13 cellular contexts compared by ENCODE assay signal in the genomic region with DNA sequence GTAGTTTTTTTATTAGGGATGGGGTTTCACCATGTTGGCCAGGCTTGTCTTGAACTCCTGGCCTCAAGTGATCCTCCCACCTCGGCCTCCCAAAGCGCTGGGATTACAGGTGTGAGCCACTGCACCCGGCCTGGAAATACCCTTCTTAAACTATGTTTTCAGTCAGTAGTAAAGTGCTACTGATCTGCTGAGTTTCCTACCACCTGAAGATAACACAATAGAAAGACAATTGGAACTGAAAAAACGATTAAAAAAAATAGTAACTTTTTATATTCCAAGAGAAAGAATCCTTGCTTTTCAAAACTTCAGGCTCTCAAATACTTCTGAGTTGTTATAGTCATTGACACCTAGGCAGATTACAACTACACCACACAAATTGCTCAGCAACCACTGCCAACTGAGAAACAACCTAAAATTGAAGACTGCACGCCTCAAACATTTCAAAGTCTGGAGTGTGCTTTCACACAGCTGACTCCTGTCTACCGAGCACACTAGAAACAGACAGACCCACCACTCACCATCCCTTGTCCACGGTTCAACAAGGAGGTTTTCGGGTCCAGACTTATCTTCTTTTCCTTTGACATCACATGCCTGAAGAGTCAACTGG. TPM values are rescaled to one million over a fixed set of nuclear protein-coding genes. Genes with fewer than 3 reads are reported as not detected.
DNase-seq lines count a peak whose midpoint lies in the region; ATAC-seq, FAIRE-seq and TF ChIP-seq lines count a peak whose summit lies in the region.
"Had no signal": no experiment of that assay in that cellular context is flagged by ENCODE, and none has a peak within 500 bp of the region (broad histone marks: within the 10 kb centered on the region; RNA-seq: fewer than 3 reads in every experiment).

No MANE protein-coding gene starts in this region.

- ATAC-seq in left lung: no peak
- no peak for ATAC-seq in GM18870 (IDR thresholded peaks at IDR 0.05; ENCODE audit: unreplicated experiment)
- ATAC-seq: PC-3 had no signal

- intact Hi-C loops in activated T-helper 1 cell treated with anti-CD3 and anti-CD28 coated beads, Interleukin-12 subunit alpha, Interleukin-12 subunit beta, Interleukin-2, Interleukin-4 antibody, amounts not matched to agents 30 ng/mL and 10 ng/mL and 1 ng/mL, durations not matched to agents 14 hours and 24 hours and 36 hours (cut with micrococcal nuclease): no loop called here
- intact Hi-C loops in left lung (cut with DNase I) (no loop called here), kidney (cut with DNase I) (no loop called here)

- H3K27me3 ChIP-seq in left lung (no peaks in the 10 kb centered on the region), subcutaneous abdominal adipose tissue (ENCODE audit: control insufficient read depth in 5 of 5, insufficient read depth in 4 of 5, low read length in 5 of 5) (no peaks in the 10 kb centered on the region)

- no peaks in the 10 kb centered on the region for H3K9me3 ChIP-seq in left lung
- H3K9me3 ChIP-seq in subcutaneous abdominal adipose tissue (ENCODE audit: control insufficient read depth in 5 of 5, low read length in 5 of 5): no peaks in the 10 kb centered on the region
- H3K9me3 ChIP-seq in kidney (ENCODE audit: control insufficient read depth in 1 of 2, low read length in 2 of 2): no peaks in the 10 kb centered on the region
- H3K9me3 ChIP-seq: mucosa of descending colon had no signal

- CTCF ChIA-PET in activated naive CD4-positive, alpha-beta T cell treated with anti-CD3 and anti-CD28 coated beads, Interleukin-2, amount 10 ng/mL, durations not matched to agents 7 days and 5 days (lab: Charles Lee): no interaction called here

- DNase-seq in activated naive CD4-positive, alpha-beta T cell treated with anti-CD3 and anti-CD28 coated beads, Interleukin-2, amount 10 ng/mL, durations not matched to agents 7 days and 5 days: no peak
- DNase-seq in activated naive CD4-positive, alpha-beta T cell (lab: John Stamatoyannopoulos, UW): no peak
- DNase-seq in activated T-helper 1 cell treated with anti-CD3 and anti-CD28 coated beads, Interleukin-12 subunit alpha, Interleukin-12 subunit beta, Interleukin-2, Interleukin-4 antibody, amounts not matched to agents 30 ng/mL and 10 ng/mL and 1 ng/mL, durations not matched to agents 14 hours and 24 hours and 36 hours (ENCODE audit: low spot score): no peak
- no peak for DNase-seq in left lung
- no peak for DNase-seq in kidney
- no peak for DNase-seq in SIG-M5 treated with dmso at 0.1 percent for 504 hours (lab: John Stamatoyannopoulos, UW; ENCODE audit: unreplicated experiment)
- DNase-seq: DMS53, mucosa of descending colon, PC-3 had no signal

- no peak for FAIRE-seq in kidney (lab: Jason Lieb, UNC)
- FAIRE-seq: urothelium cell line had no signal

- peak overlapping the region; percentile 46 for H3K27ac Mint-ChIP-seq in activated naive CD4-positive, alpha-beta T cell treated with anti-CD3 and anti-CD28 coated beads, Interleukin-2, amount 10 ng/mL, durations not matched to agents 7 days and 5 days
- H3K27ac Mint-ChIP-seq in activated T-helper 1 cell treated with anti-CD3 and anti-CD28 coated beads, Interleukin-12 subunit alpha, Interleukin-12 subunit beta, Interleukin-2, Interleukin-4 antibody, amounts not matched to agents 30 ng/mL and 10 ng/mL and 1 ng/mL, durations not matched to agents 14 hours and 24 hours and 36 hours: peak overlapping the region; percentile 90

- H3K27me3 Mint-ChIP-seq in activated naive CD4-positive, alpha-beta T cell treated with anti-CD3 and anti-CD28 coated beads, Interleukin-2, amount 10 ng/mL, durations not matched to agents 7 days and 5 days: no peaks in the 10 kb centered on the region
- no peaks in the 10 kb centered on the region for H3K27me3 Mint-ChIP-seq in activated T-helper 1 cell treated with anti-CD3 and anti-CD28 coated beads, Interleukin-12 subunit alpha, Interleukin-12 subunit beta, Interleukin-2, Interleukin-4 antibody, amounts not matched to agents 30 ng/mL and 10 ng/mL and 1 ng/mL, durations not matched to agents 14 hours and 24 hours and 36 hours (ENCODE audit: insufficient read depth)

- H3K36me3 ChIP-seq in left lung (peaks cover 0 to 97% of the 10 kb centered on the region in 2 donors), subcutaneous abdominal adipose tissue (ENCODE audit: control insufficient read depth in 5 of 5, insufficient read depth in 5 of 5, low read length in 5 of 5) (peaks cover 18 to 82% (median 52%) of the 10 kb centered on the region in 5 donors), kidney (ENCODE audit: control insufficient read depth in 1 of 2, insufficient read depth in 2 of 2, low read length in 2 of 2) (peaks cover 16 to 25% of the 10 kb centered on the region in 2 donors)

- TF ChIP-seq CTCF in left lung (IDR thresholded peaks at IDR 0.05): no peak
- TF ChIP-seq CTCF in kidney (IDR thresholded peaks at IDR 0.05; ENCODE audit: borderline replicate concordance, extremely low read depth, insufficient read depth): no peak

- H3K27ac ChIP-seq in left lung: peak overlapping the region; percentile 78 to 79
- peak overlapping the region; percentile 52 for H3K27ac ChIP-seq in subcutaneous abdominal adipose tissue (ENCODE audit: low read depth, low read length)
- H3K27ac ChIP-seq in kidney (ENCODE audit: low read depth in 2 of 2, low read length in 2 of 2): no peak overlapping the region
- H3K27ac ChIP-seq: HL-60 had no signal

- no peak overlapping the region for H3K4me3 Mint-ChIP-seq in activated naive CD4-positive, alpha-beta T cell treated with anti-CD3 and anti-CD28 coated beads, Interleukin-2, amount 10 ng/mL, durations not matched to agents 7 days and 5 days
- no peak overlapping the region for H3K4me3 Mint-ChIP-seq in activated T-helper 1 cell treated with anti-CD3 and anti-CD28 coated beads, Interleukin-12 subunit alpha, Interleukin-12 subunit beta, Interleukin-2, Interleukin-4 antibody, amounts not matched to agents 30 ng/mL and 10 ng/mL and 1 ng/mL, durations not matched to agents 14 hours and 24 hours and 36 hours

- no peak overlapping the region for H3K4me3 ChIP-seq in left lung
- H3K4me3 ChIP-seq in subcutaneous abdominal adipose tissue (ENCODE audit: low read depth in 1 of 5, low read length in 5 of 5): no peak overlapping the region
- no peak overlapping the region for H3K4me3 ChIP-seq in kidney (ENCODE audit: low read length in 2 of 2)
- H3K4me3 ChIP-seq: mucosa of descending colon had no signal

- H3K4me1 Mint-ChIP-seq in activated naive CD4-positive, alpha-beta T cell treated with anti-CD3 and anti-CD28 coated beads, Interleukin-2, amount 10 ng/mL, durations not matched to agents 7 days and 5 days: peaks cover 10% of the 10 kb centered on the region
- peaks cover 25% of the 10 kb centered on the region for H3K4me1 Mint-ChIP-seq in activated T-helper 1 cell treated with anti-CD3 and anti-CD28 coated beads, Interleukin-12 subunit alpha, Interleukin-12 subunit beta, Interleukin-2, Interleukin-4 antibody, amounts not matched to agents 30 ng/mL and 10 ng/mL and 1 ng/mL, durations not matched to agents 14 hours and 24 hours and 36 hours (ENCODE audit: low read depth)

- H3K9ac ChIP-seq in subcutaneous abdominal adipose tissue (ENCODE audit: low read length in 5 of 5) (no peak overlapping the region), kidney (ENCODE audit: low read length in 2 of 2) (no peak overlapping the region)

- peaks cover 0 to 28% of the 10 kb centered on the region in 2 donors for H3K4me1 ChIP-seq in left lung
- H3K4me1 ChIP-seq in subcutaneous abdominal adipose tissue (ENCODE audit: control insufficient read depth in 5 of 5, insufficient read depth in 5 of 5, low read length in 5 of 5): peaks cover 0 to 11% (median 7%) of the 10 kb centered on the region in 5 donors
- no peaks in the 10 kb centered on the region for H3K4me1 ChIP-seq in kidney (ENCODE audit: control insufficient read depth in 1 of 2, insufficient read depth in 1 of 2, low read depth in 1 of 2, low read length in 2 of 2)

- no peaks in the 10 kb centered on the region for H3K9me3 Mint-ChIP-seq in activated naive CD4-positive, alpha-beta T cell treated with anti-CD3 and anti-CD28 coated beads, Interleukin-2, amount 10 ng/mL, durations not matched to agents 7 days and 5 days
- no peaks in the 10 kb centered on the region for H3K9me3 Mint-ChIP-seq in activated T-helper 1 cell treated with anti-CD3 and anti-CD28 coated beads, Interleukin-12 subunit alpha, Interleukin-12 subunit beta, Interleukin-2, Interleukin-4 antibody, amounts not matched to agents 30 ng/mL and 10 ng/mL and 1 ng/mL, durations not matched to agents 14 hours and 24 hours and 36 hours

- peaks cover 48% of the 10 kb centered on the region for H3K36me3 Mint-ChIP-seq in activated naive CD4-positive, alpha-beta T cell treated with anti-CD3 and anti-CD28 coated beads, Interleukin-2, amount 10 ng/mL, durations not matched to agents 7 days and 5 days
- H3K36me3 Mint-ChIP-seq in activated T-helper 1 cell treated with anti-CD3 and anti-CD28 coated beads, Interleukin-12 subunit alpha, Interleukin-12 subunit beta, Interleukin-2, Interleukin-4 antibody, amounts not matched to agents 30 ng/mL and 10 ng/mL and 1 ng/mL, durations not matched to agents 14 hours and 24 hours and 36 hours (ENCODE audit: low read depth): peaks cover 45% of the 10 kb centered on the region

RNA-seq across cellular contexts. Expression of a gene that starts 40.9 kb away (rescaled TPM):
- total RNA-seq in activated T-helper 1 cell treated with anti-CD3 and anti-CD28 coated beads, Interleukin-12 subunit alpha, Interleukin-12 subunit beta, Interleukin-2, Interleukin-4 antibody, amounts not matched to agents 30 ng/mL and 10 ng/mL and 1 ng/mL, durations not matched to agents 14 hours and 24 hours and 36 hours: 43.8 and 45.2 TPM in 2 replicates
- 10 to 100 TPM; 39.2 to 56.7 TPM for total RNA-seq in left lung
- total RNA-seq in kidney: 56.1 TPM
- 4.6 TPM for polyA plus RNA-seq in kidney (ENCODE audit: insufficient read depth, low read depth, low replicate concordance)

RNA-seq across cellular contexts. Expression of a gene that starts 41.1 kb away (rescaled TPM):
- 6.9 and 9.4 TPM in 2 replicates for total RNA-seq in activated T-helper 1 cell treated with anti-CD3 and anti-CD28 coated beads, Interleukin-12 subunit alpha, Interleukin-12 subunit beta, Interleukin-2, Interleukin-4 antibody, amounts not matched to agents 30 ng/mL and 10 ng/mL and 1 ng/mL, durations not matched to agents 14 hours and 24 hours and 36 hours
- 10 to 100 TPM in 1 of 2 donors, 1 to 10 TPM in 1; 9.4 to 11.0 TPM for total RNA-seq in left lung
- 29.8 TPM for total RNA-seq in kidney
- polyA plus RNA-seq in kidney (ENCODE audit: insufficient read depth, low read depth, low replicate concordance): 49.7 TPM

Comparison
In these comparisons a context has a peak if more than half of its experiments do, and no peak if none do; other contexts are left out.
1. H3K27ac ChIP-seq: peak in left lung (2 of 2) and subcutaneous abdominal adipose tissue (single experiment); none in kidney (0 of 2).